1 cellular context compared by ENCODE assay signal in genomic region chr6:36608788-36609563, GRCh38.
A peak's percentile ranks its signal among the peaks of the same experiment; 100 is the strongest.
TF ChIP-seq lines count a peak whose summit lies in the region.

No MANE protein-coding gene starts in this region.

TF ChIP-seq in H1, 55 proteins besides CTCF, POLR2A, EP300 and RAD21:
- TF ChIP-seq POLR2AphosphoS5 (IDR thresholded peaks at IDR 0.05; ENCODE audit: low read depth, low read length) (peak; percentile 61; the same call in 1 of the 2 replicates), EGR1 (IDR thresholded peaks at IDR 0.05; ENCODE audit: borderline replicate concordance, low read depth, low read length) (no peak), SP2 (IDR thresholded peaks at IDR 0.05; ENCODE audit: low read length) (no peak), JUND (IDR thresholded peaks at IDR 0.05; ENCODE audit: low read length) (no peak), MAX (IDR thresholded peaks at IDR 0.05) (no peak)
